1 cellular context compared by ENCODE assay signal in genomic region chr3:112132975-112133448, GRCh38.
TF ChIP-seq lines count a peak whose summit lies in the region.

Gene GCSAM, minus strand, starts transcription at chr3:112133248. Its CDS starts 128 bp downstream, at chr3:112133120.

TF ChIP-seq in GM12878, 131 proteins besides CTCF, POLR2A, EP300 and RAD21 (continued from another document and continues in another):
- TF ChIP-seq USF2 (IDR thresholded peaks at IDR 0.05; ENCODE audit: borderline replicate concordance, low read depth, low read length) (no peak), DPF2 (IDR thresholded peaks at IDR 0.05) (peak; percentile 47; the same call in 1 of the 2 replicates), BACH1 (IDR thresholded peaks at IDR 0.05; ENCODE audit: borderline replicate concordance) (peak; percentile 16; the same call in 1 of the 2 replicates), NFYA (IDR thresholded peaks at IDR 0.05; ENCODE audit: borderline replicate concordance, low read depth, low read length) (no peak), ETV6 (conservative IDR thresholded peaks at IDR 0.05 in 1 of 2, IDR thresholded peaks at IDR 0.05 in 1 of 2; ENCODE audit: borderline replicate concordance in 1 of 2, low read depth in 1 of 2) (peak in 1 of 2 experiments; percentile 82; a peak in 2 of 4 replicates), SIX5 (IDR thresholded peaks at IDR 0.05; ENCODE audit: low read depth, low read length, severe bottlenecking) (no peak), ASH2L (IDR thresholded peaks at IDR 0.05; ENCODE audit: borderline replicate concordance, low read depth) (no peak), GABPA (IDR thresholded peaks at IDR 0.05; ENCODE audit: low read depth) (no peak), YY1 (IDR thresholded peaks at IDR 0.05; ENCODE audit: low read depth, low read length) (peak; percentile 64; the same call in 1 of the 2 replicates), SIN3A (IDR thresholded peaks at IDR 0.05; ENCODE audit: low read depth, low read length) (no peak; the same call in 1 of the 2 replicates), TCF3 (IDR thresholded peaks at IDR 0.05; ENCODE audit: borderline replicate concordance, insufficient read depth, low read depth, low read length) (peak; percentile 43; the same call in 1 of the 2 replicates), MEF2A (IDR thresholded peaks at IDR 0.05; ENCODE audit: insufficient read depth, low read depth, low read length) (peak; percentile 75; the same call in 1 of the 2 replicates), ZBED1 (IDR thresholded peaks at IDR 0.05; ENCODE audit: borderline replicate concordance) (peak; percentile 89; the same call in 1 of the 2 replicates), ZZZ3 (IDR thresholded peaks at IDR 0.05; ENCODE audit: control insufficient read depth, insufficient read length, low read depth) (no peak), RUNX3 (IDR thresholded peaks at IDR 0.05; ENCODE audit: low read length) (no peak), ZNF24 (IDR thresholded peaks at IDR 0.05) (peak; percentile 67; the same call in 1 of the 2 replicates), POU2F2 (IDR thresholded peaks at IDR 0.05; ENCODE audit: borderline replicate concordance, low read depth, low read length) (peak; percentile 82; the same call in 2 of the 3 replicates), NBN (IDR thresholded peaks at IDR 0.05) (peak; percentile 98), KDM1A (IDR thresholded peaks at IDR 0.05; ENCODE audit: borderline replicate concordance) (no peak), EGR1 (IDR thresholded peaks at IDR 0.05; ENCODE audit: borderline replicate concordance in 1 of 2, low read depth in 2 of 2, low read length in 2 of 2) (0 out of 3 replicates have a peak, but pooled peaks of 1 of the 2 experiments have one; percentile 7), POLR2AphosphoS5 (IDR thresholded peaks at IDR 0.05; ENCODE audit: low read length) (peak; percentile 97), PBX3 (IDR thresholded peaks at IDR 0.05; ENCODE audit: insufficient replicate concordance, low read depth, low read length) (peak; percentile 35), MXI1 (IDR thresholded peaks at IDR 0.05; ENCODE audit: low read depth, low read length) (peak; percentile 89), HDAC6 (IDR thresholded peaks at IDR 0.05; ENCODE audit: unreplicated experiment) (peak; percentile 76), BHLHE40 (IDR thresholded peaks at IDR 0.05; ENCODE audit: borderline replicate concordance in 1 of 2, low read depth in 2 of 2, low read length in 1 of 2) (peak; percentile 99), IKZF2 (IDR thresholded peaks at IDR 0.05) (peak; percentile 97 to 98), TBL1XR1 (IDR thresholded peaks at IDR 0.05; ENCODE audit: low read depth, low read length) (peak; percentile 93), ELK1 (IDR thresholded peaks at IDR 0.05; ENCODE audit: low read depth, low read length) (0 out of 2 replicates have a peak, but pooled peaks have one; percentile 67), HCFC1 (IDR thresholded peaks at IDR 0.05; ENCODE audit: low read length) (no peak; the same call in 1 of the 2 replicates), TAF1 (IDR thresholded peaks at IDR 0.05; ENCODE audit: borderline replicate concordance, low read depth, low read length) (peak; percentile 96), CHD2 (IDR thresholded peaks at IDR 0.05; ENCODE audit: borderline replicate concordance, low read depth, low read length) (peak; percentile 82), E2F4 (IDR thresholded peaks at IDR 0.05; ENCODE audit: low read depth, low read length) (no peak), ZNF217 (IDR thresholded peaks at IDR 0.05) (no peak), SMARCA5 (IDR thresholded peaks at IDR 0.05) (no peak; the same call in 1 of the 2 replicates), SREBF1 (IDR thresholded peaks at IDR 0.05; ENCODE audit: low read length) (no peak), SMC3 (IDR thresholded peaks at IDR 0.05; ENCODE audit: borderline replicate concordance, low read length) (peak; percentile 27; the same call in 1 of the 2 replicates), RB1 (IDR thresholded peaks at IDR 0.05; ENCODE audit: borderline replicate concordance) (peak; percentile 15; the same call in 1 of the 2 replicates), CREB1 (IDR thresholded peaks at IDR 0.05; ENCODE audit: low read depth) (no peak), CREM (IDR thresholded peaks at IDR 0.05; ENCODE audit: low read depth) (peak; percentile 76), ATF7 (IDR thresholded peaks at IDR 0.05; ENCODE audit: low read depth) (peak; percentile 72; the same call in 1 of the 2 replicates), BRCA1 (IDR thresholded peaks at IDR 0.05; ENCODE audit: low read depth, low read length) (no peak), E4F1 (IDR thresholded peaks at IDR 0.05; ENCODE audit: borderline replicate concordance, partially characterized antibody) (no peak), SMAD5 (IDR thresholded peaks at IDR 0.05; ENCODE audit: low read depth) (peak; percentile 97), PKNOX1 (IDR thresholded peaks at IDR 0.05) (peak; percentile 73), STAT3 (IDR thresholded peaks at IDR 0.05; ENCODE audit: low read depth, low read length) (no peak; the same call in 1 of the 2 replicates), SREBF2 (IDR thresholded peaks at IDR 0.05; ENCODE audit: low read length) (no peak), SMAD1 (IDR thresholded peaks at IDR 0.05; ENCODE audit: low read depth, partially characterized antibody) (peak; percentile 99), CUX1 (IDR thresholded peaks at IDR 0.05; ENCODE audit: insufficient replicate concordance, low read depth, low read length) (peak; percentile 99), MAX (IDR thresholded peaks at IDR 0.05; ENCODE audit: low read depth, low read length) (peak; percentile 37; the same call in 1 of the 2 replicates), ZSCAN29 (IDR thresholded peaks at IDR 0.05) (0 out of 2 replicates have a peak, but pooled peaks have one; percentile 8), MYB (IDR thresholded peaks at IDR 0.05; ENCODE audit: borderline replicate concordance, low read depth, low read length) (0 out of 2 replicates have a peak, but pooled peaks have one; percentile 73), WRNIP1 (IDR thresholded peaks at IDR 0.05; ENCODE audit: borderline replicate concordance, low read depth, low read length) (no peak), RELA (IDR thresholded peaks at IDR 0.05; ENCODE audit: borderline replicate concordance, partially characterized antibody) (peak; percentile 81), JUNB (IDR thresholded peaks at IDR 0.05) (peak; percentile 45; the same call in 1 of the 2 replicates), CBFB (IDR thresholded peaks at IDR 0.05; ENCODE audit: low read depth) (peak; percentile 78), NRF1 (conservative IDR thresholded peaks at IDR 0.05; ENCODE audit: low read depth, low read length) (peak; percentile 63), KAT2A (conservative IDR thresholded peaks at IDR 0.05; ENCODE audit: control insufficient read depth, low read depth, low read length) (no peak), MEF2B (IDR thresholded peaks at IDR 0.05; ENCODE audit: partially characterized antibody, poor library complexity, severe bottlenecking) (peak; percentile 99), SRF (IDR thresholded peaks at IDR 0.05; ENCODE audit: low read depth in 2 of 2, low read length in 2 of 2) (no peak)
